In the genomic region with DNA sequence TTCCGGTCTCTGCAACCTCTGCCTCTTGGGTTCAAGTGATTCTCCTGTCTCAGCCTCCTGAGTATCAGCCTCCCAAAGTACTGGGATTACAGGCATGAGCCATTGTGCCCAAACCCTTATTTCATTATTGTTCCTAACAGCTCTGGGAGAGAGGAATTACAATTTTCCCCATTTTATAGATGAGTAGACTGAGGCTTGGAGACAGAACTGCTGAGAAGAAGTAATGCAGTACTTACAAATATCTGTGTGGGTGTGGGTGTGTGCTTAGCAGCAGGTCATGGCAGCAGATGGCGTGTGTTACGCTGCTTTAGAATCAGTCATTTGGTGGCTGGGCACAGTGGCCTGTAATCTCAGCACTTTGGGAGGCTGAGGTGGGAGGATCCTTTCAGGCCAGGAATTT, we compare ENCODE assay signal across 18 cellular contexts. TPM values are rescaled to one million over a fixed set of nuclear protein-coding genes. Genes with fewer than 3 reads are reported as not detected.
DNase-seq lines count a peak whose midpoint lies in the region; ATAC-seq, FAIRE-seq and TF ChIP-seq lines count a peak whose summit lies in the region.
"Had no signal": no experiment of that assay in that cellular context is flagged by ENCODE, and none has a peak within 500 bp of the region (broad histone marks: within the 10 kb centered on the region; RNA-seq: fewer than 3 reads in every experiment).

No MANE protein-coding gene starts in this region.

- H2AFZ ChIP-seq in KMS-11 (ENCODE audit: low read depth) (no peak overlapping the region), K562 (ENCODE audit: low read depth, low read length) (no peak overlapping the region)

- no peak for TF ChIP-seq POLR2A in K562 (conservative IDR thresholded peaks at IDR 0.05)

- peaks cover 68% of the 10 kb centered on the region for H3K4me1 ChIP-seq in KMS-11 (ENCODE audit: low read depth, poor library complexity, severe bottlenecking)
- no peaks in the 10 kb centered on the region; a peak in 1 of 5 replicates for H3K4me1 ChIP-seq in K562 (replicated peaks in 1 of 2; ENCODE audit: control insufficient read depth in 2 of 2, insufficient read depth in 2 of 2, low read length in 2 of 2)
- H3K4me1 ChIP-seq: Caco-2, HAP-1 had no signal

- WGBS in K562 (ENCODE audit: insufficient coverage, low coverage, missing lambda C conversion rate), result 92% methylated on average over 3 of the region's 3 CpGs

- H3K27me3 ChIP-seq in KMS-11 (ENCODE audit: insufficient read depth, low read depth) (no peaks in the 10 kb centered on the region), K562 (ENCODE audit: control insufficient read depth in 2 of 2, insufficient read depth in 2 of 2, low read length in 2 of 2) (no peaks in the 10 kb centered on the region)

- H3K9me3 Mint-ChIP-seq in activated T-cell treated with anti-CD3 and anti-CD28 coated beads, Interleukin-2, amount 50 U/mL, for 24 hours, result no peaks in the 10 kb centered on the region
- no peaks in the 10 kb centered on the region for H3K9me3 Mint-ChIP-seq in activated T-cell treated with anti-CD3 and anti-CD28 coated beads, Interleukin-2, amount 50 U/mL, for 4 hours
- no peaks in the 10 kb centered on the region for H3K9me3 Mint-ChIP-seq in osteocyte (ENCODE audit: unreplicated experiment)
- H3K9me3 Mint-ChIP-seq in T-helper 2 cell treated with Interferon-gamma antibody and Interleukin-4, amounts not matched to agents 5 μg/mL and 100 μg/mL, for 36 hours, result no peaks in the 10 kb centered on the region
- H3K9me3 Mint-ChIP-seq: IgD-negative memory B cell had no signal

- no peak for TF ChIP-seq RAD21 in K562 (CRISPR knock-in tag; conservative IDR thresholded peaks at IDR 0.05 in 1 of 2, IDR thresholded peaks at IDR 0.05 in 1 of 2)

- no TSS peak for BruUV-seq in K562 (replicated peaks; lab: Mats Ljungman, UMichigan)

- H3K27ac Mint-ChIP-seq in activated T-cell treated with anti-CD3 and anti-CD28 coated beads, Interleukin-2, amount 50 U/mL, for 24 hours, result peak overlapping the region; percentile 28
- peak overlapping the region; percentile 10 for H3K27ac Mint-ChIP-seq in osteocyte (ENCODE audit: unreplicated experiment)
- H3K27ac Mint-ChIP-seq in T-helper 2 cell treated with Interferon-gamma antibody and Interleukin-4, amounts not matched to agents 5 μg/mL and 100 μg/mL, for 36 hours, result no peak overlapping the region

- H3K27ac ChIP-seq in KMS-11 (peak overlapping the region; percentile 31; the same call in 1 of the 2 replicates), K562 (ENCODE audit: extremely low read depth, low read depth, low read length) (no peak overlapping the region)

- peaks cover 100% of the 10 kb centered on the region for H3K36me3 Mint-ChIP-seq in activated T-cell treated with anti-CD3 and anti-CD28 coated beads, Interleukin-2, amount 50 U/mL, for 24 hours (ENCODE audit: low read depth)
- peaks cover 43% of the 10 kb centered on the region for H3K36me3 Mint-ChIP-seq in activated T-cell treated with anti-CD3 and anti-CD28 coated beads, Interleukin-2, amount 50 U/mL, for 4 hours (ENCODE audit: insufficient read depth)
- peaks cover 59% of the 10 kb centered on the region for H3K36me3 Mint-ChIP-seq in osteocyte (ENCODE audit: unreplicated experiment)
- H3K36me3 Mint-ChIP-seq in T-helper 2 cell treated with Interferon-gamma antibody and Interleukin-4, amounts not matched to agents 5 μg/mL and 100 μg/mL, for 36 hours (ENCODE audit: low read depth), result peaks cover 51% of the 10 kb centered on the region

- H3K4me3 Mint-ChIP-seq in activated T-cell treated with anti-CD3 and anti-CD28 coated beads, Interleukin-2, amount 50 U/mL, for 24 hours, result no peak overlapping the region
- H3K4me3 Mint-ChIP-seq in activated T-cell treated with anti-CD3 and anti-CD28 coated beads, Interleukin-2, amount 50 U/mL, for 4 hours, result no peak overlapping the region
- no peak overlapping the region for H3K4me3 Mint-ChIP-seq in osteocyte (ENCODE audit: unreplicated experiment)
- H3K4me3 Mint-ChIP-seq in T-helper 2 cell treated with Interferon-gamma antibody and Interleukin-4, amounts not matched to agents 5 μg/mL and 100 μg/mL, for 36 hours, result no peak overlapping the region

- intact Hi-C loops in K562 (cut with micrococcal nuclease), result loop anchor here (2.0 kb wide), 1 partner anchor 47 kb away; no protein-coding TSS in a partner anchor

- H3K79me2 ChIP-seq in KMS-11 (ENCODE audit: insufficient read depth, low read depth) (peaks cover 8% of the 10 kb centered on the region; the same call in 1 of the 2 replicates), K562 (ENCODE audit: control insufficient read depth, insufficient read depth, low read length) (no peaks in the 10 kb centered on the region)

- no peaks in the 10 kb centered on the region for H3K9me3 ChIP-seq in K562 (replicated peaks; ENCODE audit: control insufficient read depth, insufficient read depth, low read depth, low read length)
- H3K9me3 ChIP-seq: Caco-2, HAP-1 had no signal

- H3K4me3 ChIP-seq in KMS-11 (IDR thresholded peaks at IDR 0.05; ENCODE audit: insufficient read depth, low read depth, low read length) (no peak overlapping the region), K562 (no peak overlapping the region)
- H3K4me3 ChIP-seq: HAP-1 had no signal

- H3K9me1 ChIP-seq in K562 (ENCODE audit: control insufficient read depth, insufficient read depth, low read length), result no peaks in the 10 kb centered on the region

- H3K4me1 Mint-ChIP-seq in activated T-cell treated with anti-CD3 and anti-CD28 coated beads, Interleukin-2, amount 50 U/mL, for 24 hours (ENCODE audit: low read depth), result peaks cover 11% of the 10 kb centered on the region
- H3K4me1 Mint-ChIP-seq in activated T-cell treated with anti-CD3 and anti-CD28 coated beads, Interleukin-2, amount 50 U/mL, for 4 hours (ENCODE audit: low read depth), result peaks cover 4% of the 10 kb centered on the region
- H3K4me1 Mint-ChIP-seq in osteocyte (ENCODE audit: unreplicated experiment), result no peaks in the 10 kb centered on the region
- peaks cover 7% of the 10 kb centered on the region for H3K4me1 Mint-ChIP-seq in T-helper 2 cell treated with Interferon-gamma antibody and Interleukin-4, amounts not matched to agents 5 μg/mL and 100 μg/mL, for 36 hours (ENCODE audit: low read depth)

- no peak overlapping the region; the same call in 1 of the 2 replicates for H3K4me2 ChIP-seq in KMS-11
- no peak overlapping the region for H3K4me2 ChIP-seq in K562 (ENCODE audit: insufficient read depth, low read length)

- H3K9ac ChIP-seq in KMS-11 (no peak overlapping the region), K562 (ENCODE audit: insufficient read depth in 1 of 2, low read depth in 2 of 2, low read length in 2 of 2) (no peak overlapping the region)

- CTCF ChIA-PET in K562 (lab: Yijun Ruan, JAX; ENCODE audit: low intra/inter-chr PET ratio), result no interaction called here

- no peak for DNase-seq in activated T-cell treated with anti-CD3 and anti-CD28 coated beads, Interleukin-2, amount 50 U/mL, for 24 hours
- DNase-seq in activated T-cell treated with anti-CD3 and anti-CD28 coated beads, Interleukin-2, amount 50 U/mL, for 4 hours, result no peak
- DNase-seq in K562 (ENCODE audit: extremely low read depth in 1 of 4, low spot score in 3 of 4) (no peak), osteocyte (ENCODE audit: extremely low spot score, unreplicated experiment) (no peak)
- no peak for DNase-seq in T-helper 2 cell treated with Interferon-gamma antibody and Interleukin-4, amounts not matched to agents 5 μg/mL and 100 μg/mL, for 36 hours (ENCODE audit: low spot score)
- no peak for DNase-seq in activated CD4-positive, CD25-positive, alpha-beta regulatory T cell (lab: John Stamatoyannopoulos, UW)
- DNase-seq: Caco-2, NCI-H1436 treated with DMSO at 0.1 percent for 48 hours, NCI-H2081, NCI-H524, PC-3 had no signal

- no peak for FAIRE-seq in K562 (lab: Jason Lieb, UNC)
- FAIRE-seq: G401.6, GM12891, GM19239 had no signal

- no peaks in the 10 kb centered on the region for H4K20me1 ChIP-seq in KMS-11 (ENCODE audit: insufficient read depth)
- no peaks in the 10 kb centered on the region; the same call in 1 of the 2 replicates for H4K20me1 ChIP-seq in K562 (replicated peaks; ENCODE audit: control insufficient read depth, insufficient read depth, low read length)

- no peaks in the 10 kb centered on the region for H3K27me3 Mint-ChIP-seq in activated T-cell treated with anti-CD3 and anti-CD28 coated beads, Interleukin-2, amount 50 U/mL, for 24 hours
- no peaks in the 10 kb centered on the region for H3K27me3 Mint-ChIP-seq in activated T-cell treated with anti-CD3 and anti-CD28 coated beads, Interleukin-2, amount 50 U/mL, for 4 hours (ENCODE audit: low read depth)
- H3K27me3 Mint-ChIP-seq in osteocyte (ENCODE audit: unreplicated experiment), result no peaks in the 10 kb centered on the region
- no peaks in the 10 kb centered on the region for H3K27me3 Mint-ChIP-seq in T-helper 2 cell treated with Interferon-gamma antibody and Interleukin-4, amounts not matched to agents 5 μg/mL and 100 μg/mL, for 36 hours (ENCODE audit: low read depth)
- H3K27me3 Mint-ChIP-seq: IgD-negative memory B cell had no signal

- H3K36me3 ChIP-seq in KMS-11 (ENCODE audit: insufficient read depth) (peaks cover 14% of the 10 kb centered on the region; the same call in 1 of the 2 replicates), K562 (ENCODE audit: control insufficient read depth, insufficient read depth, low read length) (peaks cover 97% of the 10 kb centered on the region)

- TF ChIP-seq CTCF in KMS-11 (conservative IDR thresholded peaks at IDR 0.05; ENCODE audit: low read depth, low read length), result no peak
- no peak for TF ChIP-seq CTCF in K562 (IDR thresholded peaks at IDR 0.05 in 2 of 3, conservative IDR thresholded peaks at IDR 0.05 in 1 of 3; ENCODE audit: insufficient read depth in 2 of 3, low read depth in 1 of 3, low read length in 3 of 3)
- TF ChIP-seq CTCF in osteocyte (IDR thresholded peaks at IDR 0.05), result no peak

- no peak for TF ChIP-seq EP300 in K562 (IDR thresholded peaks at IDR 0.05; ENCODE audit: low read length)

- POLR2A ChIA-PET in K562 (lab: Yijun Ruan, JAX), result interaction anchor here (1.5 kb wide), 1 partner anchor 9 kb away, joined by 8 read pairs; no protein-coding TSS in a partner anchor

- ATAC-seq in activated T-cell treated with anti-CD3 and anti-CD28 coated beads, Interleukin-2, amount 50 U/mL, for 4 hours, result no peak
- no peak for ATAC-seq in K562

- in situ Hi-C loops in K562 (cut with MboI), result no loop called here

RNA-seq across cellular contexts. Expression of a gene that starts 7.4 kb away (rescaled TPM):
- 10 to 100 TPM; 24.8 to 30.1 (median 27.0) TPM for total RNA-seq in activated T-cell treated with anti-CD3 and anti-CD28 coated beads, Interleukin-2, amount 50 U/mL, for 4 hours
- 41.9 and 63.9 TPM in 2 replicates for total RNA-seq in K562 (2011; cell fraction: chromatin; rRNA removed; ENCODE audit: low replicate concordance)
- total RNA-seq in K562 (2011; cell fraction: nucleolus; rRNA removed), result 59.3 and 69.9 TPM in 2 replicates
- total RNA-seq in K562 (2011; cell fraction: nucleoplasm; rRNA removed), result 40.8 and 43.3 TPM in 2 replicates
- total RNA-seq in K562 (2014; rRNA removed), result 40.0 and 44.6 TPM in 2 replicates
- total RNA-seq in K562 (2014; rRNA removed; fragmentation: Illumina TruSeq; extraction: Trizol), result 14.8 and 15.9 TPM in 2 replicates
- 25.3 and 27.3 TPM in 2 replicates for total RNA-seq in K562 (2015; rRNA removed; fragmentation: Illumina TruSeq; extraction: Trizol)
- 25.2 and 33.9 TPM in 2 replicates for total RNA-seq in K562 (2021)
- polyA plus RNA-seq in K562 (2011; rRNA removed), result 17.2 and 18.1 TPM in 2 replicates
- 15.5 and 21.3 TPM in 2 replicates for polyA plus RNA-seq in K562 (2011; cell fraction: cytosol; rRNA removed)
- polyA plus RNA-seq in K562 (2011; cell fraction: nucleus; rRNA removed), result 62.2 and 104 TPM in 2 replicates
- polyA plus RNA-seq in K562 (2012), result 24.5 and 27.3 TPM in 2 replicates
- 19.3 and 19.8 TPM in 2 replicates for polyA plus RNA-seq in K562 (2014; fragmentation: Illumina TruSeq; extraction: Trizol)
- 10 to 100 TPM; 14.9 to 19.6 TPM for polyA plus RNA-seq in K562 (2014; fragmentation: Nextera tagmentation; extraction: Ambion mirVana)
- polyA plus RNA-seq in K562 (2014; rRNA removed), result 48.6 and 52.1 TPM in 2 replicates
- polyA minus RNA-seq in K562 (2011; rRNA and poly(A)+ RNA removed), result 5.6 and 5.9 TPM in 2 replicates
- polyA minus RNA-seq in K562 (2011; cell fraction: cytosol; rRNA and poly(A)+ RNA removed), result 8.3 and 9.5 TPM in 2 replicates
- polyA minus RNA-seq in K562 (2011; cell fraction: nucleus; rRNA and poly(A)+ RNA removed), result 15.4 and 20.5 TPM in 2 replicates
- 30.1 and 32.2 TPM in 2 replicates for total RNA-seq in osteocyte

RNA-seq across cellular contexts. Expression of a gene that starts 29.8 kb away (rescaled TPM):
- 10 to 100 TPM; 24.8 to 35.9 (median 27.4) TPM for total RNA-seq in activated T-cell treated with anti-CD3 and anti-CD28 coated beads, Interleukin-2, amount 50 U/mL, for 4 hours
- total RNA-seq in K562 (2011; cell fraction: chromatin; rRNA removed; ENCODE audit: low replicate concordance), result 18.4 and 52.2 TPM in 2 replicates
- total RNA-seq in K562 (2011; cell fraction: nucleolus; rRNA removed), result 30.3 and 37.7 TPM in 2 replicates
- 25.7 and 31.2 TPM in 2 replicates for total RNA-seq in K562 (2011; cell fraction: nucleoplasm; rRNA removed)
- total RNA-seq in K562 (2014; rRNA removed) (18.3 and 23.1 TPM in 2 replicates), K562 (2014; rRNA removed; fragmentation: Illumina TruSeq; extraction: Trizol) (4.0 and 4.1 TPM in 2 replicates), K562 (2015; rRNA removed; fragmentation: Illumina TruSeq; extraction: Trizol) (9.0 and 9.2 TPM in 2 replicates), K562 (2021) (23.5 and 27.7 TPM in 2 replicates), osteocyte (46.3 and 47.8 TPM in 2 replicates)
- polyA plus RNA-seq in K562 (2011; rRNA removed) (14.3 and 16.0 TPM in 2 replicates), K562 (2014; fragmentation: Illumina TruSeq; extraction: Trizol) (7.7 and 18.6 TPM in 2 replicates), K562 (2014; fragmentation: Nextera tagmentation; extraction: Ambion mirVana) (1 to 10 TPM; 1.1 to 2.0 TPM), K562 (2014; rRNA removed) (16.7 and 18.9 TPM in 2 replicates)
- polyA plus RNA-seq in K562 (2011; cell fraction: cytosol; rRNA removed), result 32.8 and 91.3 TPM in 2 replicates
- 5.5 and 11.5 TPM in 2 replicates for polyA plus RNA-seq in K562 (2011; cell fraction: nucleus; rRNA removed)
- 34.3 and 36.5 TPM in 2 replicates for polyA plus RNA-seq in K562 (2012)
- polyA minus RNA-seq in K562 (2011; rRNA and poly(A)+ RNA removed), result 11.4 and 21.4 TPM in 2 replicates
- polyA minus RNA-seq in K562 (2011; cell fraction: cytosol; rRNA and poly(A)+ RNA removed), result 35.3 and 38.1 TPM in 2 replicates
- 4.0 and 4.6 TPM in 2 replicates for polyA minus RNA-seq in K562 (2011; cell fraction: nucleus; rRNA and poly(A)+ RNA removed)

RNA-seq across cellular contexts. Expression of a gene that starts 47.3 kb away (rescaled TPM):
- not detected for total RNA-seq in activated T-cell treated with anti-CD3 and anti-CD28 coated beads, Interleukin-2, amount 50 U/mL, for 4 hours
- total RNA-seq in K562 (2011; cell fraction: chromatin; rRNA removed; ENCODE audit: low replicate concordance), result 0.23 and 0.65 TPM in 2 replicates
- total RNA-seq in K562 (2011; cell fraction: nucleolus; rRNA removed), result not detected in 2 replicates
- 0.38 TPM in 1 of 2 replicates, not detected in the other for total RNA-seq in K562 (2011; cell fraction: nucleoplasm; rRNA removed)
- total RNA-seq in K562 (2014; rRNA removed), result not detected in 2 replicates
- not detected in 2 replicates for total RNA-seq in K562 (2014; rRNA removed; fragmentation: Illumina TruSeq; extraction: Trizol)
- total RNA-seq in K562 (2015; rRNA removed; fragmentation: Illumina TruSeq; extraction: Trizol), result not detected in 2 replicates
- not detected in 2 replicates for total RNA-seq in K562 (2021)
- not detected in 2 replicates for polyA plus RNA-seq in K562 (2011; rRNA removed)
- not detected in 2 replicates for polyA plus RNA-seq in K562 (2011; cell fraction: cytosol; rRNA removed)
- not detected in 2 replicates for polyA plus RNA-seq in K562 (2011; cell fraction: nucleus; rRNA removed)
- polyA plus RNA-seq in K562 (2012), result 2.1 and 2.9 TPM in 2 replicates
- polyA plus RNA-seq in K562 (2014; fragmentation: Illumina TruSeq; extraction: Trizol), result not detected in 2 replicates
- polyA plus RNA-seq in K562 (2014; fragmentation: Nextera tagmentation; extraction: Ambion mirVana), result under 1 TPM; 0.24 to 0.35 TPM
- polyA plus RNA-seq in K562 (2014; rRNA removed), result not detected in 2 replicates
- polyA minus RNA-seq in K562 (2011; rRNA and poly(A)+ RNA removed), result not detected in 2 replicates
- polyA minus RNA-seq in K562 (2011; cell fraction: cytosol; rRNA and poly(A)+ RNA removed), result not detected in 2 replicates
- not detected in 2 replicates for polyA minus RNA-seq in K562 (2011; cell fraction: nucleus; rRNA and poly(A)+ RNA removed)
- total RNA-seq in osteocyte, result not detected in 2 replicates
- total RNA-seq: A673, Caco-2, PC-3 had no signal
